17 cellular contexts compared by ENCODE assay signal in the genomic region with DNA sequence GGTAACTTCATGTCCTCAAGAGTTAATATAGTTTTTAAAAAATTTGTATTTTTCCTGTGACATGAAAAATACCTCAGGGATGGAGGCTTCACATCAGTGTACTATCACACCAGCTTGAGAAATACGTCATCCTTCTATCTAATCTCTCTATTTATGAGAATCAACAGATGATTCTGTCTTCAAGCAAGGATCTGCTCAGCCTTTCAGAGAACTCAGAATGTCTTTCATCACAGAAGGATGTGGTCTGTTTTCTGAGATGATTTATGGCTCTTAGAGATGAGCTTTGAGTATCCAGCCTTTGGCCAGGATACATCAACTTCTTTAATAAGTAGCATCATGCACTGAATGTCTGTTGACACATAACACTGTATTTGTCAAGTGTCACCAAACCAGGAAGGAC.
"Had no signal": no experiment of that assay in that cellular context is flagged by ENCODE, and none has a peak within 500 bp of the region (broad histone marks: within the 10 kb centered on the region; RNA-seq: fewer than 3 reads in every experiment).

No MANE protein-coding gene starts in this region.

- ATAC-seq: activated T-cell treated with anti-CD3 and anti-CD28 coated beads, Interleukin-2, amount 50 U/mL, for 4 hours; gastrocnemius medialis; left lobe of liver; stimulated activated naive CD8-positive, alpha-beta T cell treated with anti-CD3 and anti-CD28 coated beads, Interleukin-15, amount 100 ng/mL, for 72 hours; upper lobe of right lung had no signal

- H3K4me1 ChIP-seq: colonic mucosa, gastrocnemius medialis, testis, upper lobe of right lung had no signal

- H3K4me3 ChIP-seq: colonic mucosa, gastrocnemius medialis, heart right ventricle, testis, upper lobe of right lung had no signal

- FAIRE-seq: endothelial cell of umbilical vein had no signal

- H3K27ac ChIP-seq: colonic mucosa, gastrocnemius medialis, testis, upper lobe of right lung had no signal

- H3K27me3 ChIP-seq: colonic mucosa, gastrocnemius medialis, heart right ventricle, testis, upper lobe of right lung had no signal

- DNase-seq: activated CD4-positive, alpha-beta T cell treated with anti-CD3 and anti-CD28 coated beads for 1 hour; activated CD4-positive, alpha-beta T cell treated with anti-CD3 and anti-CD28 coated beads, Interleukin-2, amount 50 U/mL, for 48 hours; activated gamma-delta T cell; activated T-cell treated with anti-CD3 and anti-CD28 coated beads, Interleukin-2, amount 50 U/mL, for 4 hours; caudate nucleus; colonic mucosa; gastrocnemius medialis; heart right ventricle; islet precursor cell; stimulated activated CD4-positive, alpha-beta T cell treated with anti-CD3 and anti-CD28 coated beads, Interleukin-15, amount 100 ng/mL, for 24 hours; stimulated activated CD4-positive, alpha-beta T cell treated with anti-CD3 and anti-CD28 coated beads, Interleukin-4, amount 100 ng/mL, for 24 hours; stimulated activated naive CD8-positive, alpha-beta T cell treated with anti-CD3 and anti-CD28 coated beads, Interleukin-15, amount 100 ng/mL, for 72 hours; T-helper 9 cell; testis; upper lobe of right lung had no signal

- H3K36me3 ChIP-seq: colonic mucosa, gastrocnemius medialis, heart right ventricle, upper lobe of right lung had no signal

- H3K9me3 ChIP-seq: colonic mucosa, gastrocnemius medialis, testis, upper lobe of right lung had no signal
